8 cellular contexts compared by ENCODE assay signal in genomic region chr17:19377602-19378415, GRCh38. TPM values are rescaled to one million over a fixed set of nuclear protein-coding genes. Genes with fewer than 3 reads are reported as not detected.
DNase-seq lines count a peak whose midpoint lies in the region; ATAC-seq and TF ChIP-seq lines count a peak whose summit lies in the region.

No MANE protein-coding gene starts in this region.

- DNase-seq in DMS153 (lab: John Stamatoyannopoulos, UW) (peak; percentile 93), OCI-M1 (lab: John Stamatoyannopoulos, UW) (peak; percentile 97), activated T-cell treated with anti-CD3 and anti-CD28 coated beads for 48 hours (ENCODE audit: low read depth) (peak; percentile 97), epithelial cell of esophagus (ENCODE audit: low read depth) (peak; percentile 99), middle frontal gyrus (ENCODE audit: extremely low spot score, low spot score) (peak; percentile 97)
- DNase-seq in stimulated activated CD8-positive, alpha-beta memory T cell treated with anti-CD3 and anti-CD28 coated beads, Interleukin-2, amount 100 ng/mL, for 1 hour (ENCODE audit: low read depth in 2 of 2), result peak; percentile 86 to 89

- H3K27ac Mint-ChIP-seq in IgD-negative memory B cell, result peak overlapping the region; percentile 94 to 99 (median 95)

- H3K9me3 Mint-ChIP-seq in IgD-negative memory B cell, result no peaks in the 10 kb centered on the region

- H3K4me3 Mint-ChIP-seq in IgD-negative memory B cell, result peak overlapping the region; percentile 98 to 99 (median 99)

- no peaks in the 10 kb centered on the region for H3K27me3 Mint-ChIP-seq in IgD-negative memory B cell

- H3K36me3 Mint-ChIP-seq in IgD-negative memory B cell, result no peaks in the 10 kb centered on the region

- no peak for TF ChIP-seq CTCF in epithelial cell of esophagus (IDR thresholded peaks at IDR 0.05; ENCODE audit: insufficient read depth, low read depth, low read length, missing control alignments)

- H3K4me1 Mint-ChIP-seq in IgD-negative memory B cell, result peaks cover 11 to 19% (median 14%) of the 10 kb centered on the region in 3 donors

- ATAC-seq in GM21576 (IDR thresholded peaks at IDR 0.05; ENCODE audit: unreplicated experiment), result peak; percentile 90

- H3K4me3 ChIP-seq in epithelial cell of esophagus (ENCODE audit: low read length), result peak overlapping the region; percentile 89

RNA-seq across cellular contexts. Expression of gene MAPK7, which starts 0.5 kb away (rescaled TPM):
- polyA plus RNA-seq in IgD-negative memory B cell, result 10.8 TPM

RNA-seq across cellular contexts. Expression of gene MFAP4, which starts 9.2 kb away (rescaled TPM):
- not detected for polyA plus RNA-seq in IgD-negative memory B cell

RNA-seq across cellular contexts. Expression of gene B9D1, which starts 15.3 kb away (rescaled TPM):
- 5.0 TPM for polyA plus RNA-seq in IgD-negative memory B cell

RNA-seq across cellular contexts. Expression of gene RNF112, which starts 33.2 kb away (rescaled TPM):
- polyA plus RNA-seq in IgD-negative memory B cell, result not detected

Comparison
In these comparisons a context has a peak if more than half of its experiments do, and no peak if none do; other contexts are left out.
1. Peak in every context shown above with its lines: DNase-seq, ATAC-seq and H3K4me3 ChIP-seq.